ENCODE assay signal across 23 cellular contexts in the genomic region with DNA sequence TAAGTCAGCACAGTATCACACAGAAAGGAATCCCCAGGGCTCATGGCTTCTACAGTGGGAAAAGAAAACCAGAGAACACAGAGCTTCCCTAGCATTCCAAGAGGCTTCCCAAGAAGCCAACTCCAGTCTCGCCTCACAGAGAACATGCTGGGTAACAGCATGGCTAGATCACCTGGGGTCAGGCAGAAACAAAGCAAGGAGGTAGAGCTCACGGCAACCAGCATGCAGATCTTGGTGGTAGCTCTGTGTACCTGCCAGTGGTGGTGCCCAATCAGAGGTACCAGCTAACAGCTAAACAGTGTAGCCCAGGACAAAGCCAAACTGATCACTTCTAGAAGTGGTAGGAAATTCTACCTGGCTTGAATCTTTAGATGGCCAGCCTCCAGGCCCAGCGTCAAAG. TPM values are rescaled to one million over a fixed set of nuclear protein-coding genes. Genes with fewer than 3 reads are reported as not detected.
A peak's percentile ranks its signal among the peaks of the same experiment; 100 is the strongest.
DNase-seq lines count a peak whose midpoint lies in the region; ATAC-seq, FAIRE-seq and TF ChIP-seq lines count a peak whose summit lies in the region.
"Had no signal": no experiment of that assay in that cellular context is flagged by ENCODE, and none has a peak within 500 bp of the region (broad histone marks: within the 10 kb centered on the region; RNA-seq: fewer than 3 reads in every experiment).

No MANE protein-coding gene starts in this region.

- no peak for ATAC-seq in lung (ENCODE audit: insufficient read depth, low FRiP score)
- ATAC-seq in HepG2: no peak; the same call in 2 of the 3 replicates
- ATAC-seq: CD8-positive, alpha-beta T cell; GM12878; K562 had no signal

- no peaks in the 10 kb centered on the region for H3K23me2 ChIP-seq in H9 (ENCODE audit: insufficient read length, low read depth, low read length, poor library complexity, severe bottlenecking)

- no CpG with 5 or more reads among the region's 3 CpGs for WGBS in H9 (ENCODE audit: extremely low coverage, insufficient read length, low lambda C conversion rate)
- 91 to 93% methylated on average over 3 of the region's 3 CpGs for WGBS in endodermal cell (ENCODE audit: insufficient coverage in 1 of 2, insufficient read length in 1 of 2), 2 experiments
- WGBS in lung, 2 donors: 99% methylated on average over 3 of the region's 3 CpGs
- 100% methylated on average over 2 of the region's 3 CpGs for WGBS in HepG2 (ENCODE audit: low lambda C conversion rate)

- H4K5ac ChIP-seq in H9 (ENCODE audit: insufficient read length, low read depth, low read length): no peak overlapping the region

- H3K9me3 Mint-ChIP-seq in H9: no peaks in the 10 kb centered on the region
- H3K9me3 Mint-ChIP-seq in endodermal cell: no peaks in the 10 kb centered on the region
- no peaks in the 10 kb centered on the region for H3K9me3 Mint-ChIP-seq in Calu3 (ENCODE audit: low read depth, unreplicated experiment)

- H3K9ac ChIP-seq in H9 (ENCODE audit: extremely low read depth, insufficient read length, low read length) (no peak overlapping the region), endodermal cell (ENCODE audit: extremely low read depth, low read length, poor library complexity, severe bottlenecking) (no peak overlapping the region), HepG2 (ENCODE audit: insufficient read depth, low read depth, low read length) (no peak overlapping the region)
- H3K9ac ChIP-seq: BLaER1 had no signal

- H3K36me3 Mint-ChIP-seq in H9 (ENCODE audit: insufficient read depth in 1 of 3, low read depth in 3 of 3): peaks cover 19 to 48% (median 45%) of the 10 kb centered on the region in 3 experiments
- peaks cover 23% of the 10 kb centered on the region for H3K36me3 Mint-ChIP-seq in endodermal cell (ENCODE audit: low read depth)
- H3K36me3 Mint-ChIP-seq in Calu3 (ENCODE audit: insufficient read depth, unreplicated experiment): no peaks in the 10 kb centered on the region
- H3K36me3 Mint-ChIP-seq: CD8-positive, alpha-beta T cell had no signal

- FAIRE-seq in GM12892 (lab: Jason Lieb, UNC): peak; percentile 44
- FAIRE-seq in HepG2 (lab: Jason Lieb, UNC): no peak
- FAIRE-seq: GM12878, K562 had no signal

- no peak overlapping the region for H2BK12ac ChIP-seq in H9 (ENCODE audit: insufficient read length, low read depth, low read length)

- H2AFZ ChIP-seq in H9 (ENCODE audit: low read length) (no peak overlapping the region), HepG2 (ENCODE audit: low read length) (no peak overlapping the region)

- H3T11ph ChIP-seq in H9 (ENCODE audit: low read length): no peak overlapping the region

- no peak overlapping the region for H3K23ac ChIP-seq in H9 (ENCODE audit: insufficient read length, low read depth, low read length)

- H3K27me3 Mint-ChIP-seq in H9 (ENCODE audit: low read depth) (no peaks in the 10 kb centered on the region), endodermal cell (ENCODE audit: insufficient read depth) (no peaks in the 10 kb centered on the region), Calu3 (ENCODE audit: unreplicated experiment) (no peaks in the 10 kb centered on the region)

- H2AK5ac ChIP-seq in H9 (ENCODE audit: insufficient read length, low read length): no peak overlapping the region

- in situ Hi-C loops in HepG2 (cut with HindIII; ENCODE audit: extremely low pct_ligation_motif_present, low pct_unique_long_range_greater_than_20kb): no loop called here

- TF ChIP-seq EP300 in HepG2 (IDR thresholded peaks at IDR 0.05; ENCODE audit: low read depth in 2 of 2, low read length in 2 of 2): no peak
- no peak for TF ChIP-seq EP300 in HepG2 (CRISPR knock-in tag; IDR thresholded peaks at IDR 0.05; ENCODE audit: borderline replicate concordance)

- intact Hi-C loops in dorsolateral prefrontal cortex (cut with DNase I) (no loop called here), Calu3 (cut with micrococcal nuclease; ENCODE audit: unreplicated experiment) (no loop called here), HepG2 (cut with micrococcal nuclease; ENCODE audit: unreplicated experiment) (no loop called here)

- peaks cover 6 to 9% of the 10 kb centered on the region in 2 experiments; a peak in 3 of 4 replicates for H3K4me1 Mint-ChIP-seq in H9
- H3K4me1 Mint-ChIP-seq in endodermal cell: no peaks in the 10 kb centered on the region
- no peaks in the 10 kb centered on the region for H3K4me1 Mint-ChIP-seq in Calu3 (ENCODE audit: low read depth, unreplicated experiment)
- H3K4me1 Mint-ChIP-seq: CD14-positive monocyte had no signal

- H2BK5ac ChIP-seq in H9 (ENCODE audit: insufficient read length, low read length): no peak overlapping the region

- DNase-seq in GM12892 (ENCODE audit: insufficient read length) (no peak), H9 (no peak), endodermal cell (peak; percentile 48), lung (ENCODE audit: low spot score) (no peak), kidney tubule cell (ENCODE audit: low spot score) (no peak), dorsolateral prefrontal cortex (no peak), Calu3 (no peak), HepG2 (ENCODE audit: low spot score) (no peak)
- DNase-seq: 8988T; CD8-positive, alpha-beta T cell; DMS53; DND-41; EL; GOT3; HCEC 1CT had no signal

- H3K79me1 ChIP-seq in H9 (ENCODE audit: insufficient read depth, low read depth, low read length, poor library complexity, severe bottlenecking): no peaks in the 10 kb centered on the region

- CTCF ChIA-PET in Calu3 (lab: Charles Lee): interaction anchor here (0.7 kb wide), 2 partner anchors 30 to 1936 kb away, joined by 4 to 8 read pairs; no protein-coding TSS in a partner anchor
- CTCF ChIA-PET in HepG2 (lab: Yijun Ruan, JAX; ENCODE audit: low intra/inter-chr PET ratio, low total read pairs): no interaction called here

- POLR2A ChIA-PET in HepG2 (lab: Yijun Ruan, JAX): no interaction called here

- H3K4ac ChIP-seq in H9 (ENCODE audit: low read depth, low read length): no peak overlapping the region

- no TSS peak for BruUV-seq in Calu3 (replicated peaks; lab: Mats Ljungman, UMichigan)
- no TSS peak for BruUV-seq in HepG2 (replicated peaks; lab: Mats Ljungman, UMichigan)

- H3K56ac ChIP-seq in H9 (ENCODE audit: insufficient read length, low read depth, low read length): no peak overlapping the region

- no peak overlapping the region for H3K4me2 ChIP-seq in H9 (ENCODE audit: insufficient read depth, insufficient read length, low read length)
- no peak overlapping the region for H3K4me2 ChIP-seq in HepG2 (ENCODE audit: low read depth, low read length)
- H3K4me2 ChIP-seq: BLaER1 had no signal

- no peak overlapping the region for H3K18ac ChIP-seq in H9 (ENCODE audit: insufficient read length, low read depth, low read length)

- H3K36me3 ChIP-seq in endodermal cell (ENCODE audit: control insufficient read depth, insufficient read depth, low read length) (peaks cover 27% of the 10 kb centered on the region), lung (ENCODE audit: control insufficient read depth in 2 of 2, insufficient read depth in 2 of 2, low read length in 2 of 2) (no peaks in the 10 kb centered on the region), HepG2 (replicated peaks in 1 of 2; ENCODE audit: control insufficient read depth in 1 of 2, insufficient read depth in 2 of 2, low read length in 2 of 2) (peaks cover 2 to 20% of the 10 kb centered on the region in 2 experiments; a peak in 4 of 5 replicates)

- TF ChIP-seq CTCF in H9 (conservative IDR thresholded peaks at IDR 0.05) (no peak), endodermal cell (conservative IDR thresholded peaks at IDR 0.05) (no peak), lung (IDR thresholded peaks at IDR 0.05; ENCODE audit: control extremely low read depth, extremely low read depth) (no peak), dorsolateral prefrontal cortex (IDR thresholded peaks at IDR 0.05 in 54 of 56, conservative IDR thresholded peaks at IDR 0.05 in 2 of 56; ENCODE audit: low read depth in 1 of 56, partially characterized antibody in 56 of 56) (no peak), Calu3 (IDR thresholded peaks at IDR 0.05; ENCODE audit: unreplicated experiment) (no peak), HepG2 (CRISPR knock-in tag; IDR thresholded peaks at IDR 0.05) (no peak)

- no peak overlapping the region for H2BK120ac ChIP-seq in H9 (ENCODE audit: low read depth, low read length, poor library complexity, severe bottlenecking)

- H3K27ac Mint-ChIP-seq in H9 (peak overlapping the region; percentile 4 to 53 (median 33); a peak in 6 of 7 replicates), endodermal cell (peak overlapping the region; percentile 19), Calu3 (ENCODE audit: unreplicated experiment) (no peak overlapping the region)
- H3K27ac Mint-ChIP-seq: CD8-positive, alpha-beta T cell had no signal

- H3K27me3 ChIP-seq in H9 (ENCODE audit: insufficient read depth, low read length): no peaks in the 10 kb centered on the region
- H3K27me3 ChIP-seq in endodermal cell (ENCODE audit: control insufficient read depth, insufficient read depth, low read length, poor library complexity, severe bottlenecking): no peaks in the 10 kb centered on the region
- no peaks in the 10 kb centered on the region for H3K27me3 ChIP-seq in lung (ENCODE audit: control insufficient read depth, insufficient read depth)
- H3K27me3 ChIP-seq in dorsolateral prefrontal cortex: no peaks in the 10 kb centered on the region
- H3K27me3 ChIP-seq in HepG2 (ENCODE audit: control insufficient read depth in 1 of 2, insufficient read depth in 2 of 2, low read length in 2 of 2): no peaks in the 10 kb centered on the region
- H3K27me3 ChIP-seq: BLaER1 had no signal

- H4K8ac ChIP-seq in H9 (replicated peaks; ENCODE audit: insufficient read length, low read depth, low read length): no peak overlapping the region

- H2BK20ac ChIP-seq in H9 (ENCODE audit: low read depth, low read length, poor library complexity, severe bottlenecking): no peak overlapping the region

- TF ChIP-seq POLR2A in GM12892 (IDR thresholded peaks at IDR 0.05; ENCODE audit: low read depth, low read length) (no peak), HepG2 (IDR thresholded peaks at IDR 0.05; ENCODE audit: insufficient read depth in 1 of 2, low read depth in 2 of 2, low read length in 2 of 2) (no peak)

- H4K20me1 ChIP-seq in H9 (ENCODE audit: control insufficient read depth, insufficient read depth, insufficient read length): no peaks in the 10 kb centered on the region
- H4K20me1 ChIP-seq in HepG2 (ENCODE audit: insufficient read depth, low read length): no peaks in the 10 kb centered on the region
- H4K20me1 ChIP-seq: BLaER1 had no signal

- H3K9me3 ChIP-seq in H9 (ENCODE audit: control insufficient read depth, low read depth, low read length): no peaks in the 10 kb centered on the region
- H3K9me3 ChIP-seq in endodermal cell (ENCODE audit: control insufficient read depth, low read length): no peaks in the 10 kb centered on the region
- H3K9me3 ChIP-seq in lung (ENCODE audit: control insufficient read depth in 2 of 2, insufficient read depth in 1 of 2, low read length in 1 of 2): peaks cover 0 to 9% of the 10 kb centered on the region in 2 donors
- no peaks in the 10 kb centered on the region for H3K9me3 ChIP-seq in HepG2 (ENCODE audit: low read length)

- no peaks in the 10 kb centered on the region for H3K4me1 ChIP-seq in H9 (ENCODE audit: insufficient read depth, low read length)
- H3K4me1 ChIP-seq in endodermal cell (ENCODE audit: control insufficient read depth, insufficient read depth, low read length): no peaks in the 10 kb centered on the region
- H3K4me1 ChIP-seq in lung (ENCODE audit: control insufficient read depth in 2 of 2, insufficient read depth in 2 of 2, low read length in 2 of 2): no peaks in the 10 kb centered on the region
- H3K4me1 ChIP-seq in HepG2 (ENCODE audit: insufficient read depth, low read length): no peaks in the 10 kb centered on the region

- H3K79me2 ChIP-seq in H9 (ENCODE audit: insufficient read depth, low read length): no peaks in the 10 kb centered on the region; the same call in 1 of the 2 replicates
- no peaks in the 10 kb centered on the region for H3K79me2 ChIP-seq in HepG2 (ENCODE audit: insufficient read depth, low read length)

- H3K14ac ChIP-seq in H9 (ENCODE audit: insufficient read depth, low read length): no peak overlapping the region; the same call in 1 of the 2 replicates

- H3K27ac ChIP-seq in H9 (ENCODE audit: insufficient read length, low read depth, low read length): no peak overlapping the region
- no peak overlapping the region for H3K27ac ChIP-seq in endodermal cell (ENCODE audit: low read depth, low read length)
- no peak overlapping the region for H3K27ac ChIP-seq in lung (ENCODE audit: low read depth in 1 of 2, low read length in 1 of 2)
- no peak overlapping the region for H3K27ac ChIP-seq in dorsolateral prefrontal cortex
- no peak overlapping the region for H3K27ac ChIP-seq in HepG2 (ENCODE audit: extremely low read length, insufficient read depth, low read length)
- H3K27ac ChIP-seq: BLaER1 had no signal

- H3K4me3 Mint-ChIP-seq in H9 (no peak overlapping the region; a peak in 1 of 5 replicates), endodermal cell (no peak overlapping the region), Calu3 (ENCODE audit: low read depth, unreplicated experiment) (no peak overlapping the region)
- H3K4me3 Mint-ChIP-seq: CD14-positive monocyte; CD8-positive, alpha-beta T cell had no signal

- H3K4me3 ChIP-seq in endodermal cell (ENCODE audit: low read length) (no peak overlapping the region), lung (peak overlapping the region; percentile 2), dorsolateral prefrontal cortex (no peak overlapping the region), HepG2 (replicated peaks in 1 of 3; ENCODE audit: insufficient read depth in 1 of 3, low read depth in 2 of 3, low read length in 3 of 3) (no peak overlapping the region)
- H3K4me3 ChIP-seq: BLaER1, GM12878, K562 had no signal

- no peak for TF ChIP-seq RAD21 in HepG2 (CRISPR knock-in tag; IDR thresholded peaks at IDR 0.05)

- no peak overlapping the region for H4K91ac ChIP-seq in H9 (ENCODE audit: insufficient read length, low read depth, low read length)

- H2BK15ac ChIP-seq in H9 (ENCODE audit: low read depth, low read length): no peak overlapping the region

RNA-seq across cellular contexts. Expression of gene POLQ, which starts 31.3 kb away (rescaled TPM):
- polyA plus RNA-seq in GM12892 (2012; ENCODE audit: missing spikeins): 6.3 TPM
- total RNA-seq in H9 (2021) (14.7 and 15.4 TPM in 2 replicates), endodermal cell (10 to 100 TPM; 12.6 to 18.6 TPM), lung (1 to 10 TPM in 1 of 2 donors, under 1 TPM in 1; 0.80 to 2.1 TPM), dorsolateral prefrontal cortex (1 to 10 TPM in 47 of 120 experiments, under 1 TPM in 73; 0.31 to 2.9 (median 0.84) TPM), Calu3 (2022) (13.7 and 15.5 TPM in 2 replicates), HepG2 (2016; rRNA removed; fragmentation: Illumina TruSeq; extraction: Trizol) (16.0 and 18.6 TPM in 2 replicates)
- polyA plus RNA-seq in endodermal cell (2013, experiment 1 of 2): 8.2 TPM
- 9.0 TPM for polyA plus RNA-seq in endodermal cell (2013, experiment 2 of 2)
- polyA plus RNA-seq in lung (under 1 TPM; 0.16 to 0.22 TPM), HepG2 (2011; rRNA removed) (1.6 and 2.5 TPM in 2 replicates)
- total RNA-seq in HepG2 (2016; cell fraction: cytosol; rRNA removed; fragmentation: Illumina TruSeq; extraction: Trizol; ENCODE audit: low read depth): 7.9 and 9.3 TPM in 2 replicates
- 15.2 and 17.0 TPM in 2 replicates for total RNA-seq in HepG2 (2016; cell fraction: insoluble cytoplasmic fraction; rRNA removed; fragmentation: Illumina TruSeq; extraction: Trizol)
- total RNA-seq in HepG2 (2016; cell fraction: membrane; rRNA removed; fragmentation: Illumina TruSeq; extraction: Trizol): 8.4 TPM in 2 replicates
- total RNA-seq in HepG2 (2016; cell fraction: nucleus; rRNA removed; fragmentation: Illumina TruSeq; extraction: Trizol): 35.4 and 39.0 TPM in 2 replicates
- 0.64 and 0.68 TPM in 2 replicates for polyA plus RNA-seq in HepG2 (2011; cell fraction: cytosol; rRNA removed)
- 4.0 TPM in 2 replicates for polyA plus RNA-seq in HepG2 (2011; cell fraction: nucleus; rRNA removed)
- polyA plus RNA-seq in HepG2 (2012): 1.2 and 3.3 TPM in 2 replicates
- 0.26 and 0.33 TPM in 2 replicates for polyA plus RNA-seq in HepG2 (2016; cell fraction: cytosol; fragmentation: Illumina TruSeq; extraction: Trizol; ENCODE audit: low read depth)
- polyA plus RNA-seq in HepG2 (2016; cell fraction: insoluble cytoplasmic fraction; fragmentation: Illumina TruSeq; extraction: Trizol; ENCODE audit: low read depth): 6.7 and 8.3 TPM in 2 replicates
- 0.59 and 0.71 TPM in 2 replicates for polyA plus RNA-seq in HepG2 (2016; cell fraction: membrane; fragmentation: Illumina TruSeq; extraction: Trizol; ENCODE audit: low read depth)
- polyA plus RNA-seq in HepG2 (2016; cell fraction: nucleus; fragmentation: Illumina TruSeq; extraction: Trizol; ENCODE audit: insufficient read depth, low read depth): 42.1 and 43.8 TPM in 2 replicates
- polyA minus RNA-seq in HepG2 (2011; rRNA and poly(A)+ RNA removed; ENCODE audit: low replicate concordance): 2.2 and 12.9 TPM in 2 replicates
- 1.4 and 2.6 TPM in 2 replicates for polyA minus RNA-seq in HepG2 (2011; cell fraction: cytosol; rRNA and poly(A)+ RNA removed)
- polyA minus RNA-seq in HepG2 (2011; cell fraction: nucleus; rRNA and poly(A)+ RNA removed): 17.8 and 27.3 TPM in 2 replicates

RNA-seq across cellular contexts. Expression of gene ARGFX, which starts 53.3 kb away (rescaled TPM):
- polyA plus RNA-seq in GM12892 (2012; ENCODE audit: missing spikeins): not detected
- total RNA-seq in H9 (2021) (not detected in 2 replicates), endodermal cell (not detected), lung (not detected), dorsolateral prefrontal cortex (under 1 TPM in 1 of 120 experiments, not detected in 119; 0.69 TPM), Calu3 (2022) (not detected in 2 replicates), HepG2 (2016; rRNA removed; fragmentation: Illumina TruSeq; extraction: Trizol) (not detected in 2 replicates)
- not detected for polyA plus RNA-seq in endodermal cell (2013, experiment 1 of 2)
- polyA plus RNA-seq in endodermal cell (2013, experiment 2 of 2): not detected
- polyA plus RNA-seq in lung (not detected), HepG2 (2011; rRNA removed) (not detected in 2 replicates)
- total RNA-seq in HepG2 (2016; cell fraction: cytosol; rRNA removed; fragmentation: Illumina TruSeq; extraction: Trizol; ENCODE audit: low read depth): not detected in 2 replicates
- not detected in 2 replicates for total RNA-seq in HepG2 (2016; cell fraction: insoluble cytoplasmic fraction; rRNA removed; fragmentation: Illumina TruSeq; extraction: Trizol)
- not detected in 2 replicates for total RNA-seq in HepG2 (2016; cell fraction: membrane; rRNA removed; fragmentation: Illumina TruSeq; extraction: Trizol)
- not detected in 2 replicates for total RNA-seq in HepG2 (2016; cell fraction: nucleus; rRNA removed; fragmentation: Illumina TruSeq; extraction: Trizol)
- not detected in 2 replicates for polyA plus RNA-seq in HepG2 (2011; cell fraction: cytosol; rRNA removed)
- polyA plus RNA-seq in HepG2 (2011; cell fraction: nucleus; rRNA removed): not detected in 2 replicates
- not detected in 2 replicates for polyA plus RNA-seq in HepG2 (2012)
- polyA plus RNA-seq in HepG2 (2016; cell fraction: cytosol; fragmentation: Illumina TruSeq; extraction: Trizol; ENCODE audit: low read depth): not detected in 2 replicates
- not detected in 2 replicates for polyA plus RNA-seq in HepG2 (2016; cell fraction: insoluble cytoplasmic fraction; fragmentation: Illumina TruSeq; extraction: Trizol; ENCODE audit: low read depth)
- polyA plus RNA-seq in HepG2 (2016; cell fraction: membrane; fragmentation: Illumina TruSeq; extraction: Trizol; ENCODE audit: low read depth): not detected in 2 replicates
- polyA plus RNA-seq in HepG2 (2016; cell fraction: nucleus; fragmentation: Illumina TruSeq; extraction: Trizol; ENCODE audit: insufficient read depth, low read depth): not detected in 2 replicates
- polyA minus RNA-seq in HepG2 (2011; rRNA and poly(A)+ RNA removed; ENCODE audit: low replicate concordance): not detected in 2 replicates
- polyA minus RNA-seq in HepG2 (2011; cell fraction: cytosol; rRNA and poly(A)+ RNA removed): not detected in 2 replicates
- not detected in 2 replicates for polyA minus RNA-seq in HepG2 (2011; cell fraction: nucleus; rRNA and poly(A)+ RNA removed)
- total RNA-seq: A673; CD8-positive, alpha-beta T cell; G401; GM12878; HT-29; K562 had no signal
- polyA plus RNA-seq: AG04450, CD14-positive monocyte, GM12878, K562 had no signal
